In the genomic region with DNA sequence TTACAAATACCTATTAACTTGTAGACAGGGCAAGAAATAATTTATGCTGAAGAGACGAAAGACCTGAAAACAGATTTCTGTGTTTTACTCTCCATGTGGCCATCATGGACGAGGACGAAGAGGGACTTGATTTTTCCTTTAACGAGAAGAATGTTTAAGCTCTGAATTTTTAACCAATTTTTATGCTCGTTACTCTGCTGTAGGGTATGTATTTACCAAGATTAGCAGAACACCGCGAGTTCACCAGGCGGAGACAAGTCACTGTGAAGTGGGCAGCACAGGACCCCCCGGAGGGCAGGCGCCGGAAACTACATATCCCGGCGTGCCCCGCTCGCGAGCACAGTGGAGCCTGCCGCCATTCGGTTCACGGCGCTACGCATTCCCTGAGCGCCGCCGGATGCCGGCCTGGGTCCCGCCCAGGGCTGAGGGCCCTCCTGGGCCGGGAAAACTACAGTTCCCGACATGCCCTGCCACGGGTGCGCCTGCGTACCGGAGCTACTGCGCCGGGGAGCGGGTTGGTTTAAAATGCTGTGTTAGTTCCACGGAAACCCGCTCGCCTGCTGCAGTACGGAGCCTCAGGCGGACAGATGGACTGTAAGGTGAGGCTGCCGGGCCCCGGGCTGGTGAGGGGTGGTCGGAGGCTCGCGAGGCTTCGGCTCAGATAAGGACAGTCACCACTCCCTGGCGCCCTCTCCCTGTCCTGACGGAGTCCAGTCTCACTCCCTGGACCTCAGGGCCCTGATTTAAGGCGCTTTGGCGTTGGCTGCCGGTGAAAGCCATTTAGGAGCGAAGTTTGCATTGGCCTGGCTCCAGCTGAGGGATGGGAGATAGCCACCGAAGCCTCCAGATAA, we compare ENCODE assay signal across 1 cellular context.
A peak's percentile ranks its signal among the peaks of the same experiment; 100 is the strongest.
TF ChIP-seq lines count a peak whose summit lies in the region.

Gene CCDC150 (plus strand): TSS at position 536 of the 851 bp plus-strand sequence. CDS start 52 bp downstream, at position 588.

TF ChIP-seq in HepG2, 621 proteins besides CTCF, POLR2A, EP300 and RAD21 (continued from another document and continues in another):
- TF ChIP-seq ZNF687 (CRISPR knock-in tag; IDR thresholded peaks at IDR 0.05) (peak; percentile 91), ZFP36L1 (CRISPR knock-in tag; IDR thresholded peaks at IDR 0.05) (no peak), GLMP (CRISPR knock-in tag; IDR thresholded peaks at IDR 0.05; ENCODE audit: borderline replicate concordance) (no peak), MTA3 (CRISPR knock-in tag; IDR thresholded peaks at IDR 0.05) (no peak), ZNF446 (CRISPR knock-in tag; IDR thresholded peaks at IDR 0.05) (no peak), YEATS4 (CRISPR knock-in tag; IDR thresholded peaks at IDR 0.05; ENCODE audit: borderline replicate concordance) (no peak), RORA (CRISPR knock-in tag; IDR thresholded peaks at IDR 0.05) (no peak), MNT (IDR thresholded peaks at IDR 0.05) (peak; percentile 27; the same call in 1 of the 2 replicates), HNF4G (IDR thresholded peaks at IDR 0.05; ENCODE audit: borderline replicate concordance, low read depth, low read length) (peak; percentile 8; the same call in 1 of the 2 replicates), HNF4G (CRISPR knock-in tag; IDR thresholded peaks at IDR 0.05; ENCODE audit: borderline replicate concordance, low read depth) (peak; percentile 60), ZNF605 (CRISPR knock-in tag; IDR thresholded peaks at IDR 0.05) (peak; percentile 94), ISX (CRISPR knock-in tag; conservative IDR thresholded peaks at IDR 0.05) (no peak), KDM6A (CRISPR knock-in tag; IDR thresholded peaks at IDR 0.05; ENCODE audit: low read depth) (no peak), SOX5 (CRISPR knock-in tag; IDR thresholded peaks at IDR 0.05; ENCODE audit: borderline replicate concordance) (peak; percentile 17; the same call in 1 of the 2 replicates), ZNF383 (CRISPR knock-in tag; IDR thresholded peaks at IDR 0.05; ENCODE audit: borderline replicate concordance) (no peak), ELF4 (CRISPR knock-in tag; IDR thresholded peaks at IDR 0.05; ENCODE audit: borderline replicate concordance) (0 out of 2 replicates have a peak, but pooled peaks have one; percentile 56), ZNF549 (CRISPR knock-in tag; IDR thresholded peaks at IDR 0.05) (no peak), ATF2 (CRISPR knock-in tag; IDR thresholded peaks at IDR 0.05) (peak; percentile 89; the same call in 1 of the 2 replicates), ZNF574 (CRISPR knock-in tag; IDR thresholded peaks at IDR 0.05) (peak; percentile 96), HHEX (CRISPR knock-in tag; IDR thresholded peaks at IDR 0.05) (no peak), TAF15 (IDR thresholded peaks at IDR 0.05; ENCODE audit: low read depth, low read length, poor library complexity, severe bottlenecking) (no peak), MXI1 (IDR thresholded peaks at IDR 0.05; ENCODE audit: borderline replicate concordance, low read depth, low read length) (peak; percentile 97), ZMYM2 (CRISPR knock-in tag; IDR thresholded peaks at IDR 0.05) (no peak), GFI1 (CRISPR knock-in tag; IDR thresholded peaks at IDR 0.05; ENCODE audit: borderline replicate concordance) (peak; percentile 81), MBNL3 (CRISPR knock-in tag; conservative IDR thresholded peaks at IDR 0.05) (no peak), EED (CRISPR knock-in tag; IDR thresholded peaks at IDR 0.05) (0 out of 2 replicates have a peak, but pooled peaks have one; percentile 25), ZNF510 (CRISPR knock-in tag; IDR thresholded peaks at IDR 0.05; ENCODE audit: low read depth) (0 out of 2 replicates have a peak, but pooled peaks have one; percentile 80), NFKBIZ (CRISPR knock-in tag; IDR thresholded peaks at IDR 0.05) (peak; percentile 42; the same call in 1 of the 2 replicates), NFE2L1 (CRISPR knock-in tag; IDR thresholded peaks at IDR 0.05; ENCODE audit: borderline replicate concordance) (no peak), ZNF138 (CRISPR knock-in tag; IDR thresholded peaks at IDR 0.05; ENCODE audit: low read depth) (0 out of 2 replicates have a peak, but pooled peaks have one; percentile 47), ZNF362 (CRISPR knock-in tag; IDR thresholded peaks at IDR 0.05; ENCODE audit: borderline replicate concordance) (no peak), ZMYM3 (CRISPR knock-in tag; IDR thresholded peaks at IDR 0.05) (peak; percentile 83), CHD4 (IDR thresholded peaks at IDR 0.05; ENCODE audit: borderline replicate concordance, low read length) (no peak)
- TF ChIP-seq, protein P1, sequence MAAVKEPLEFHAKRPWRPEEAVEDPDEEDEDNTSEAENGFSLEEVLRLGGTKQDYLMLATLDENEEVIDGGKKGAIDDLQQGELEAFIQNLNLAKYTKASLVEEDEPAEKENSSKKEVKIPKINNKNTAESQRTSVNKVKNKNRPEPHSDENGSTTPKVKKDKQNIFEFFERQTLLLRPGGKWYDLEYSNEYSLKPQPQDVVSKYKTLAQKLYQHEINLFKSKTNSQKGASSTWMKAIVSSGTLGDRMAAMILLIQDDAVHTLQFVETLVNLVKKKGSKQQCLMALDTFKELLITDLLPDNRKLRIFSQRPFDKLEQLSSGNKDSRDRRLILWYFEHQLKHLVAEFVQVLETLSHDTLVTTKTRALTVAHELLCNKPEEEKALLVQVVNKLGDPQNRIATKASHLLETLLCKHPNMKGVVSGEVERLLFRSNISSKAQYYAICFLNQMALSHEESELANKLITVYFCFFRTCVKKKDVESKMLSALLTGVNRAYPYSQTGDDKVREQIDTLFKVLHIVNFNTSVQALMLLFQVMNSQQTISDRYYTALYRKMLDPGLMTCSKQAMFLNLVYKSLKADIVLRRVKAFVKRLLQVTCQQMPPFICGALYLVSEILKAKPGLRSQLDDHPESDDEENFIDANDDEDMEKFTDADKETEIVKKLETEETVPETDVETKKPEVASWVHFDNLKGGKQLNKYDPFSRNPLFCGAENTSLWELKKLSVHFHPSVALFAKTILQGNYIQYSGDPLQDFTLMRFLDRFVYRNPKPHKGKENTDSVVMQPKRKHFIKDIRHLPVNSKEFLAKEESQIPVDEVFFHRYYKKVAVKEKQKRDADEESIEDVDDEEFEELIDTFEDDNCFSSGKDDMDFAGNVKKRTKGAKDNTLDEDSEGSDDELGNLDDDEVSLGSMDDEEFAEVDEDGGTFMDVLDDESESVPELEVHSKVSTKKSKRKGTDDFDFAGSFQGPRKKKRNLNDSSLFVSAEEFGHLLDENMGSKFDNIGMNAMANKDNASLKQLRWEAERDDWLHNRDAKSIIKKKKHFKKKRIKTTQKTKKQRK (IDR thresholded peaks at IDR 0.05; ENCODE audit: low read length), result no peak
- TF ChIP-seq, protein P2, sequence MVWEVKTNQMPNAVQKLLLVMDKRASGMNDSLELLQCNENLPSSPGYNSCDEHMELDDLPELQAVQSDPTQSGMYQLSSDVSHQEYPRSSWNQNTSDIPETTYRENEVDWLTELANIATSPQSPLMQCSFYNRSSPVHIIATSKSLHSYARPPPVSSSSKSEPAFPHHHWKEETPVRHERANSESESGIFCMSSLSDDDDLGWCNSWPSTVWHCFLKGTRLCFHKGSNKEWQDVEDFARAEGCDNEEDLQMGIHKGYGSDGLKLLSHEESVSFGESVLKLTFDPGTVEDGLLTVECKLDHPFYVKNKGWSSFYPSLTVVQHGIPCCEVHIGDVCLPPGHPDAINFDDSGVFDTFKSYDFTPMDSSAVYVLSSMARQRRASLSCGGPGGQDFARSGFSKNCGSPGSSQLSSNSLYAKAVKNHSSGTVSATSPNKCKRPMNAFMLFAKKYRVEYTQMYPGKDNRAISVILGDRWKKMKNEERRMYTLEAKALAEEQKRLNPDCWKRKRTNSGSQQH (CRISPR knock-in tag; IDR thresholded peaks at IDR 0.05; ENCODE audit: low read depth), result peak; percentile 99
